Comparison of ENCODE assay signal across 28 cellular contexts in the genomic region with DNA sequence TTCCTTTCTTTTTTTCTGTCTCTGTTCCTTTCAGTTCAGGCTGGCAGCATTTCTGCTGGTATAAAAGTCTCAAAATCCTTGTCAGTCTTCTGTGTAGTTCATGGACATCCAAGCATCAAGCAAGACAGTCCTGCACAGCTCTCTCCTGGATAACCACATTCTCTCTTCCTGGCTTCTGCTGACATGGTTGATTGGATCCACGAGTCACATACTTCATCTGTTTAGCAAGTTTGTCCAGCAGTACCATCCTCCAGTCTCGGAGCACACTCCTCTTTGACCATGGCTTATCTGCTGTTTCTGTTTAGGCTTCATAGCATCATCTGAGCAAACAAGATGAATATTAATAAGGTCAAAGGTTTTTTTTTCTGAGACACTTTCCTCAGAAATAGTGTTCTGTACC.
"Had no signal": no experiment of that assay in that cellular context is flagged by ENCODE, and none has a peak within 500 bp of the region (broad histone marks: within the 10 kb centered on the region; RNA-seq: fewer than 3 reads in every experiment).

No MANE protein-coding gene starts in this region.

- DNase-seq: activated CD4-positive, alpha-beta memory T cell treated with anti-CD3 and anti-CD28 coated beads, Interleukin-2, amount 10 ng/mL, durations not matched to agents 7 days and 5 days; activated CD4-positive, alpha-beta T cell treated with anti-CD3 and anti-CD28 coated beads, Interleukin-2, amount 10 ng/mL, durations not matched to agents 24 days and 14 days; activated effector memory CD4-positive, alpha-beta T cell treated with anti-CD3 and anti-CD28 coated beads, Interleukin-2, amount 50 U/mL, for 16 hours; activated naive CD4-positive, alpha-beta T cell treated with anti-CD3 and anti-CD28 coated beads, Interleukin-2, amount 10 ng/mL, durations not matched to agents 7 days and 5 days; activated naive CD8-positive, alpha-beta T cell treated with anti-CD3 and anti-CD28 coated beads, Interleukin-2, amount 50 U/mL, for 24 hours; activated T-cell treated with anti-CD3 and anti-CD28 coated beads, Interleukin-2, amount 50 U/mL, for 72 hours; anterior cingulate cortex; effector CD4-positive, alpha-beta T cell; foreskin melanocyte; glutamatergic neuron; hippocampal formation; left colon; retina; sigmoid colon; stimulated activated CD4-positive, alpha-beta T cell treated with anti-CD3 and anti-CD28 coated beads, Interleukin-2, amount 100 ng/mL, for 48 hours; stimulated activated CD8-positive, alpha-beta memory T cell treated with anti-CD3 and anti-CD28 coated beads, Interleukin-4, amount 100 ng/mL, for 48 hours; stimulated activated naive CD4-positive, alpha-beta T cell; T-helper 2 cell had no signal

- H3K27me3 Mint-ChIP-seq: activated CD4-positive, alpha-beta memory T cell treated with anti-CD3 and anti-CD28 coated beads, Interleukin-2, amount 10 ng/mL, durations not matched to agents 7 days and 5 days; activated CD4-positive, alpha-beta T cell treated with anti-CD3 and anti-CD28 coated beads, Interleukin-2, amount 10 ng/mL, durations not matched to agents 24 days and 14 days; activated naive CD4-positive, alpha-beta T cell treated with anti-CD3 and anti-CD28 coated beads, Interleukin-2, amount 10 ng/mL, durations not matched to agents 7 days and 5 days; activated naive CD8-positive, alpha-beta T cell treated with anti-CD3 and anti-CD28 coated beads, Interleukin-2, amount 50 U/mL, for 24 hours; brain; dendritic cell treated with granulocyte-macrophage colony-stimulating factor and Interleukin-4, amounts not matched to agents 40 ng/mL and 50 ng/mL, for 4 days; memory B cell; type B pancreatic cell had no signal

- ATAC-seq: activated CD4-positive, CD25-positive, alpha-beta regulatory T cell treated with anti-CD3 and anti-CD28 coated beads, Interleukin-2, amount 50 U/mL, for 24 hours; activated naive CD8-positive, alpha-beta T cell treated with anti-CD3 and anti-CD28 coated beads, Interleukin-2, amount 50 U/mL, for 24 hours; activated T-cell treated with anti-CD3 and anti-CD28 coated beads, Interleukin-2, amount 50 U/mL, for 72 hours; esophagus mucosa; left colon had no signal

- FAIRE-seq: islet of Langerhans had no signal

- H3K36me3 Mint-ChIP-seq: type B pancreatic cell had no signal

- H3K9me3 ChIP-seq: sigmoid colon, thoracic aorta, vagina had no signal

- H3K4me1 ChIP-seq: neural progenitor cell, sigmoid colon, vagina had no signal

- H3K27ac ChIP-seq: neural progenitor cell, sigmoid colon, thoracic aorta, vagina had no signal

- H3K36me3 ChIP-seq: neural progenitor cell had no signal

- H3K4me1 Mint-ChIP-seq: activated naive CD4-positive, alpha-beta T cell treated with anti-CD3 and anti-CD28 coated beads, Interleukin-2, amount 10 ng/mL, durations not matched to agents 7 days and 5 days had no signal

- H3K4me3 Mint-ChIP-seq: activated CD4-positive, alpha-beta memory T cell treated with anti-CD3 and anti-CD28 coated beads, Interleukin-2, amount 10 ng/mL, durations not matched to agents 7 days and 5 days; activated CD4-positive, alpha-beta T cell treated with anti-CD3 and anti-CD28 coated beads, Interleukin-2, amount 10 ng/mL, durations not matched to agents 24 days and 14 days; activated naive CD4-positive, alpha-beta T cell treated with anti-CD3 and anti-CD28 coated beads, Interleukin-2, amount 10 ng/mL, durations not matched to agents 7 days and 5 days; activated naive CD8-positive, alpha-beta T cell treated with anti-CD3 and anti-CD28 coated beads, Interleukin-2, amount 50 U/mL, for 24 hours; activated T-cell treated with anti-CD3 and anti-CD28 coated beads, Interleukin-2, amount 50 U/mL, for 72 hours; brain; dendritic cell treated with granulocyte-macrophage colony-stimulating factor and Interleukin-4, amounts not matched to agents 40 ng/mL and 50 ng/mL, for 4 days; memory B cell; neural progenitor cell; type B pancreatic cell had no signal

- H3K9me3 Mint-ChIP-seq: activated CD4-positive, alpha-beta memory T cell treated with anti-CD3 and anti-CD28 coated beads, Interleukin-2, amount 10 ng/mL, durations not matched to agents 7 days and 5 days; activated CD4-positive, alpha-beta T cell treated with anti-CD3 and anti-CD28 coated beads, Interleukin-2, amount 10 ng/mL, durations not matched to agents 24 days and 14 days; activated naive CD4-positive, alpha-beta T cell treated with anti-CD3 and anti-CD28 coated beads, Interleukin-2, amount 10 ng/mL, durations not matched to agents 7 days and 5 days; activated naive CD8-positive, alpha-beta T cell treated with anti-CD3 and anti-CD28 coated beads, Interleukin-2, amount 50 U/mL, for 24 hours; activated T-cell treated with anti-CD3 and anti-CD28 coated beads, Interleukin-2, amount 50 U/mL, for 72 hours; brain; dendritic cell treated with granulocyte-macrophage colony-stimulating factor and Interleukin-4, amounts not matched to agents 40 ng/mL and 50 ng/mL, for 4 days; memory B cell; neural progenitor cell; type B pancreatic cell had no signal

- H3K4me3 ChIP-seq: neural progenitor cell, sigmoid colon, thoracic aorta, vagina had no signal

- H3K27me3 ChIP-seq: neural progenitor cell, sigmoid colon, vagina had no signal

- H3K27ac Mint-ChIP-seq: activated CD4-positive, alpha-beta memory T cell treated with anti-CD3 and anti-CD28 coated beads, Interleukin-2, amount 10 ng/mL, durations not matched to agents 7 days and 5 days; activated CD4-positive, alpha-beta T cell treated with anti-CD3 and anti-CD28 coated beads, Interleukin-2, amount 10 ng/mL, durations not matched to agents 24 days and 14 days; activated naive CD4-positive, alpha-beta T cell treated with anti-CD3 and anti-CD28 coated beads, Interleukin-2, amount 10 ng/mL, durations not matched to agents 7 days and 5 days; activated naive CD8-positive, alpha-beta T cell treated with anti-CD3 and anti-CD28 coated beads, Interleukin-2, amount 50 U/mL, for 24 hours; activated T-cell treated with anti-CD3 and anti-CD28 coated beads, Interleukin-2, amount 50 U/mL, for 72 hours; dendritic cell treated with granulocyte-macrophage colony-stimulating factor and Interleukin-4, amounts not matched to agents 40 ng/mL and 50 ng/mL, for 4 days; neural progenitor cell; type B pancreatic cell had no signal
